In genomic region chr13:45807520-45808099, GRCh38 we compare ENCODE assay signal across 9 cellular contexts. TPM values are rescaled to one million over a fixed set of nuclear protein-coding genes. Genes with fewer than 3 reads are reported as not detected.
DNase-seq lines count a peak whose midpoint lies in the region; ATAC-seq and TF ChIP-seq lines count a peak whose summit lies in the region.
"Had no signal": no experiment of that assay in that cellular context is flagged by ENCODE, and none has a peak within 500 bp of the region (broad histone marks: within the 10 kb centered on the region; RNA-seq: fewer than 3 reads in every experiment).

No MANE protein-coding gene starts in this region.

- no peak for ATAC-seq in HG03175 (IDR thresholded peaks at IDR 0.05; ENCODE audit: unreplicated experiment)
- ATAC-seq: mucosa of descending colon had no signal

- DNase-seq in COLO668 (lab: John Stamatoyannopoulos, UW; ENCODE audit: unreplicated experiment), result peak; percentile 62
- peak; percentile 56 to 59 for DNase-seq in HAP-1 (ENCODE audit: low spot score in 2 of 2)
- peak; percentile 56 for DNase-seq in NCI-H748 treated with DMSO at 0.1 percent for 48 hours (lab: John Stamatoyannopoulos, UW)
- peak; percentile 36 for DNase-seq in astrocyte of the cerebellum (ENCODE audit: low read depth)
- peak; percentile 36 for DNase-seq in iPS DF 4.7 (ENCODE audit: extremely low read depth, low spot score)
- peak; percentile 19 for DNase-seq in stromal cell of bone marrow (ENCODE audit: low read depth)
- DNase-seq in mesenteric fat pad (ENCODE audit: low spot score), result no peak

- no peaks in the 10 kb centered on the region for H3K27me3 ChIP-seq in HAP-1 (ENCODE audit: low read depth)

- H3K4me3 ChIP-seq in HAP-1 (no peak overlapping the region), astrocyte of the cerebellum (ENCODE audit: low read depth, low read length) (no peak overlapping the region)
- H3K4me3 ChIP-seq: mucosa of descending colon had no signal

- no peaks in the 10 kb centered on the region for H3K4me1 ChIP-seq in HAP-1

- TF ChIP-seq CTCF in astrocyte of the cerebellum (IDR thresholded peaks at IDR 0.05; ENCODE audit: low read depth, low read length, missing control alignments), result peak; percentile 62

- no peaks in the 10 kb centered on the region for H3K9me3 ChIP-seq in HAP-1
- H3K9me3 ChIP-seq: mucosa of descending colon had no signal

- in situ Hi-C loops in HAP-1 (cut with MboI; ENCODE audit: low sequenced_read_pairs), result no loop called here
- in situ Hi-C loops in astrocyte of the cerebellum (cut with HindIII; ENCODE audit: low sequenced_read_pairs), result no loop called here

- no peaks in the 10 kb centered on the region for H3K36me3 ChIP-seq in HAP-1 (replicated peaks)

RNA-seq across cellular contexts. Expression of gene SIAH3, which starts 43.9 kb away (rescaled TPM):
- not detected for total RNA-seq in mesenteric fat pad
